9 cellular contexts compared by ENCODE assay signal in genomic region chr2:121634354-121635307, GRCh38. TPM values are rescaled to one million over a fixed set of nuclear protein-coding genes. Genes with fewer than 3 reads are reported as not detected.
DNase-seq lines count a peak whose midpoint lies in the region; ATAC-seq and TF ChIP-seq lines count a peak whose summit lies in the region.
"Had no signal": no experiment of that assay in that cellular context is flagged by ENCODE, and none has a peak within 500 bp of the region (broad histone marks: within the 10 kb centered on the region; RNA-seq: fewer than 3 reads in every experiment).

No MANE protein-coding gene starts in this region.

- no peak overlapping the region for H3K4me2 ChIP-seq in H9 (ENCODE audit: insufficient read depth, insufficient read length, low read length)

- no peaks in the 10 kb centered on the region for H3K27me3 ChIP-seq in H9 (ENCODE audit: insufficient read depth, low read length)

- H3K9me3 Mint-ChIP-seq in activated CD8-positive, alpha-beta T cell treated with anti-CD3 and anti-CD28 coated beads, Interleukin-2, amount 10 ng/mL, durations not matched to agents 7 days and 5 days (ENCODE audit: insufficient read depth) = peaks cover 10% of the 10 kb centered on the region
- peaks cover 18 to 21% of the 10 kb centered on the region in 2 experiments for H3K9me3 Mint-ChIP-seq in H9

- no peaks in the 10 kb centered on the region for H4K20me1 ChIP-seq in H9 (ENCODE audit: control insufficient read depth, insufficient read depth, insufficient read length)

- peak; percentile 76 for ATAC-seq in activated CD8-positive, alpha-beta T cell treated with anti-CD3 and anti-CD28 coated beads, Interleukin-2, amount 10 ng/mL, durations not matched to agents 7 days and 5 days
- ATAC-seq in HG03025 (IDR thresholded peaks at IDR 0.05; ENCODE audit: low FRiP score, unreplicated experiment) = no peak

- no peak overlapping the region for H2BK12ac ChIP-seq in H9 (ENCODE audit: insufficient read length, low read depth, low read length)

- H3K18ac ChIP-seq in H9 (ENCODE audit: insufficient read length, low read depth, low read length) = no peak overlapping the region

- no peak overlapping the region for H4K5ac ChIP-seq in H9 (ENCODE audit: insufficient read length, low read depth, low read length)

- in situ Hi-C loops in Caki2 (cut with HindIII; ENCODE audit: low pct_unique_long_range_greater_than_20kb, low sequenced_read_pairs) = no loop called here

- no peak overlapping the region for H3T11ph ChIP-seq in H9 (ENCODE audit: low read length)

- H2BK5ac ChIP-seq in H9 (ENCODE audit: insufficient read length, low read length) = no peak overlapping the region

- H3K4me1 Mint-ChIP-seq in activated CD8-positive, alpha-beta T cell treated with anti-CD3 and anti-CD28 coated beads, Interleukin-2, amount 10 ng/mL, durations not matched to agents 7 days and 5 days (ENCODE audit: low read depth) = peaks cover 26% of the 10 kb centered on the region
- H3K4me1 Mint-ChIP-seq in H9 = no peaks in the 10 kb centered on the region

- no peak overlapping the region for H3K14ac ChIP-seq in H9 (ENCODE audit: insufficient read depth, low read length)

- 84 to 94% methylated on average over 2 to 3 of the region's 6 CpGs for WGBS in mesodermal cell (ENCODE audit: insufficient coverage in 2 of 2), 2 experiments
- whole genome bisulfite sequencing in H9 (ENCODE audit: extremely low coverage, insufficient read length, low lambda C conversion rate) = no CpG with 5 or more reads among the region's 6 CpGs

- H3K36me3 ChIP-seq in mesodermal cell (ENCODE audit: control insufficient read depth, insufficient read depth, low read length) = peaks cover 8% of the 10 kb centered on the region

- no peaks in the 10 kb centered on the region for H3K27me3 Mint-ChIP-seq in activated CD8-positive, alpha-beta T cell treated with anti-CD3 and anti-CD28 coated beads, Interleukin-2, amount 10 ng/mL, durations not matched to agents 7 days and 5 days (ENCODE audit: low read depth)
- no peaks in the 10 kb centered on the region for H3K27me3 Mint-ChIP-seq in H9 (ENCODE audit: low read depth)

- H3K4me3 Mint-ChIP-seq in activated CD8-positive, alpha-beta T cell treated with anti-CD3 and anti-CD28 coated beads, Interleukin-2, amount 10 ng/mL, durations not matched to agents 7 days and 5 days = peak overlapping the region; percentile 16
- H3K4me3 Mint-ChIP-seq in H9 = no peak overlapping the region; a peak in 1 of 5 replicates

- H3K9me3 ChIP-seq in mesodermal cell (ENCODE audit: control insufficient read depth, low read length) (peaks cover 4% of the 10 kb centered on the region), H9 (ENCODE audit: control insufficient read depth, low read depth, low read length) (no peaks in the 10 kb centered on the region)

- H3K23me2 ChIP-seq in H9 (ENCODE audit: insufficient read length, low read depth, low read length, poor library complexity, severe bottlenecking) = no peaks in the 10 kb centered on the region

- H3K56ac ChIP-seq in H9 (ENCODE audit: insufficient read length, low read depth, low read length) = no peak overlapping the region

- peak; percentile 91 for DNase-seq in Caki2 (ENCODE audit: low read depth)
- DNase-seq in HK-2 (ENCODE audit: unreplicated experiment) = peak; percentile 51
- DNase-seq in activated CD8-positive, alpha-beta T cell treated with anti-CD3 and anti-CD28 coated beads, Interleukin-2, amount 10 ng/mL, durations not matched to agents 7 days and 5 days = peak; percentile 36
- no peak for DNase-seq in NCI-H1694 treated with DMSO at 0.1 percent for 48 hours (lab: John Stamatoyannopoulos, UW)
- no peak for DNase-seq in germinal center (ENCODE audit: low spot score)
- no peak for DNase-seq in H9

- H2BK120ac ChIP-seq in H9 (ENCODE audit: low read depth, low read length, poor library complexity, severe bottlenecking) = no peak overlapping the region

- peak overlapping the region; percentile 50 for H3K27ac Mint-ChIP-seq in activated CD8-positive, alpha-beta T cell treated with anti-CD3 and anti-CD28 coated beads, Interleukin-2, amount 10 ng/mL, durations not matched to agents 7 days and 5 days
- H3K27ac Mint-ChIP-seq in H9 = peak overlapping the region in 1 of 3 experiments; percentile 12; a peak in 1 of 7 replicates

- H2AFZ ChIP-seq in H9 (ENCODE audit: low read length) = no peak overlapping the region
- H2AFZ ChIP-seq: parathyroid adenoma had no signal

- POLR2A ChIA-PET in activated CD8-positive, alpha-beta T cell treated with anti-CD3 and anti-CD28 coated beads, Interleukin-2, amount 10 ng/mL, durations not matched to agents 7 days and 5 days (lab: Charles Lee) = interaction anchor here (0.7 to 1.1 kb wide), 2 partner anchors 14 to 15 kb away, joined by 4 read pairs; no protein-coding TSS in a partner anchor

- H3K9ac ChIP-seq in H9 (ENCODE audit: extremely low read depth, insufficient read length, low read length) = no peak overlapping the region
- H3K9ac ChIP-seq: parathyroid adenoma had no signal

- H3K23ac ChIP-seq in H9 (ENCODE audit: insufficient read length, low read depth, low read length) = no peak overlapping the region

- H2AK5ac ChIP-seq in H9 (ENCODE audit: insufficient read length, low read length) = no peak overlapping the region

- CTCF ChIA-PET in activated CD8-positive, alpha-beta T cell treated with anti-CD3 and anti-CD28 coated beads, Interleukin-2, amount 10 ng/mL, durations not matched to agents 7 days and 5 days (lab: Charles Lee) = interaction anchor here (1.0 to 1.8 kb wide), 3 partner anchors 9 to 84 kb away, joined by 4 read pairs; no protein-coding TSS in a partner anchor

- no peak overlapping the region for H4K8ac ChIP-seq in H9 (replicated peaks; ENCODE audit: insufficient read length, low read depth, low read length)

- H2BK15ac ChIP-seq in H9 (ENCODE audit: low read depth, low read length) = no peak overlapping the region

- H2BK20ac ChIP-seq in H9 (ENCODE audit: low read depth, low read length, poor library complexity, severe bottlenecking) = no peak overlapping the region

- H3K4me1 ChIP-seq in mesodermal cell (ENCODE audit: control insufficient read depth, insufficient read depth, low read length, poor library complexity, severe bottlenecking) (peaks cover 6% of the 10 kb centered on the region), H9 (ENCODE audit: insufficient read depth, low read length) (no peaks in the 10 kb centered on the region)

- H3K4me3 ChIP-seq in mesodermal cell (ENCODE audit: extremely low read depth, insufficient read depth, low read length, poor library complexity, severe bottlenecking) = no peak overlapping the region

- H3K27ac ChIP-seq in mesodermal cell (ENCODE audit: low read depth, low read length, severe bottlenecking) = peak overlapping the region; percentile 12
- no peak overlapping the region for H3K27ac ChIP-seq in H9 (ENCODE audit: insufficient read length, low read depth, low read length)
- H3K27ac ChIP-seq: parathyroid adenoma had no signal

- H3K79me1 ChIP-seq in H9 (ENCODE audit: insufficient read depth, low read depth, low read length, poor library complexity, severe bottlenecking) = peaks cover 6% of the 10 kb centered on the region

- TF ChIP-seq CTCF in H9 (conservative IDR thresholded peaks at IDR 0.05) = no peak

- no peak overlapping the region for H3K4ac ChIP-seq in H9 (ENCODE audit: low read depth, low read length)

- H3K36me3 Mint-ChIP-seq in activated CD8-positive, alpha-beta T cell treated with anti-CD3 and anti-CD28 coated beads, Interleukin-2, amount 10 ng/mL, durations not matched to agents 7 days and 5 days (ENCODE audit: low read depth) = peaks cover 19% of the 10 kb centered on the region
- peaks cover 18 to 26% (median 24%) of the 10 kb centered on the region in 3 experiments for H3K36me3 Mint-ChIP-seq in H9 (ENCODE audit: insufficient read depth in 1 of 3, low read depth in 3 of 3)

- no peak overlapping the region for H4K91ac ChIP-seq in H9 (ENCODE audit: insufficient read length, low read depth, low read length)

- H3K79me2 ChIP-seq in H9 (ENCODE audit: insufficient read depth, low read length) = peaks cover 4% of the 10 kb centered on the region; the same call in 1 of the 2 replicates

RNA-seq across cellular contexts. Expression of gene CLASP1, which starts 14.6 kb away (rescaled TPM):
- total RNA-seq in Caki2 (2014; rRNA removed; shearing (Covaris generic); ENCODE audit: low replicate concordance) = 9.5 and 21.0 TPM in 2 replicates
- 10 to 100 TPM; 62.3 to 65.2 TPM for total RNA-seq in activated CD8-positive, alpha-beta T cell treated with anti-CD3 and anti-CD28 coated beads, Interleukin-2, amount 10 ng/mL, durations not matched to agents 7 days and 5 days
- polyA plus RNA-seq in mesodermal cell (2013, experiment 1 of 2) = 46.9 TPM
- polyA plus RNA-seq in mesodermal cell (2013, experiment 2 of 2) = 35.9 TPM
- 45.9 and 51.9 TPM in 2 replicates for total RNA-seq in H9 (2021)

Comparison
In these comparisons a context has a peak if more than half of its experiments do, and no peak if none do; other contexts are left out.
1. DNase-seq: peak in Caki2 (single experiment), HK-2 (single experiment) and activated CD8-positive, alpha-beta T cell treated with anti-CD3 and anti-CD28 coated beads, Interleukin-2, amount 10 ng/mL, durations not matched to agents 7 days and 5 days (single experiment); none in NCI-H1694 treated with DMSO at 0.1 percent for 48 hours (single experiment), germinal center (single experiment) and H9 (single experiment).